28 cellular contexts compared by ENCODE assay signal in the genomic region with DNA sequence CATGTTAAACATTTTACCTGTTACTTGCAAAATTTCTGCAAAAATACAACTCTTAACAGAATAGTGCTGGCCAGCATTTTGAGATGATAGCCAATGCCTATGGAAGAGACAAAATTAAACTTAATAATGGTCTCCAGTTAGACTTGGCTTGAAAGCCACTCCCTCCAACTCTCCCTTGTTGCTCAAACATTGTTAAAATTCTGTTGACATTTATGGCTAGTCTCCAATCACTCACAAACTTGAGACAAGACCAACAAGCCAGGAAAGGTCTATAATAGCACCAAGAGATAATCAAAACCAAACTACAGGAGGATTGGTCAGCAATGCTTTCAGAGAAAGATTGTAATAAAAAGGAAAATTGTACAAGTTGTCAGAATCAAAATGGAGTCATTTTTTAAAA.
"Had no signal": no experiment of that assay in that cellular context is flagged by ENCODE, and none has a peak within 500 bp of the region (broad histone marks: within the 10 kb centered on the region; RNA-seq: fewer than 3 reads in every experiment).

No MANE protein-coding gene starts in this region.

- H3K36me3 ChIP-seq: Peyer's patch, SJSA1 had no signal

- ATAC-seq: K562 had no signal

- H3K27me3 ChIP-seq: Peyer's patch, SJSA1 had no signal

- DNase-seq: Kasumi-1, KG1, MM.1S, MV-4-11, NCI-H1092, NCI-H1105, NCI-H1417 treated with DMSO at 0.1 percent for 48 hours, NCI-H1436 treated with DMSO at 0.1 percent for 48 hours, NCI-H1694 treated with DMSO at 0.1 percent for 48 hours, NCI-H187 treated with DMSO at 0.1 percent for 48 hours, NCI-H2029, NCI-H2081, NCI-H2171 treated with DMSO at 0.1 percent for 48 hours, NCI-H2227 treated with DMSO at 0.1 percent for 48 hours, NCI-H345, NCI-H446, NCI-H510A treated with DMSO at 0.1 percent for 48 hours, NCI-H524 treated with DMSO at 0.1 percent for 48 hours, NCI-H526 treated with DMSO at 0.1 percent for 48 hours, NCI-H774, Peyer's patch, Right ventricle myocardium superior, RPMI8226, SHP77 treated with DMSO at 0.1 percent for 48 hours, SK-N-SH, SW 1271 had no signal

- H3K4me1 ChIP-seq: Peyer's patch, SJSA1 had no signal

- H3K9me3 ChIP-seq: Peyer's patch, SK-N-SH had no signal

- H3K4me3 ChIP-seq: K562, Peyer's patch, SJSA1 had no signal

- H3K27ac ChIP-seq: Peyer's patch, SJSA1 had no signal
